ENCODE assay signal across 8 cellular contexts in genomic region chr2:68185541-68186164, GRCh38. TPM values are rescaled to one million over a fixed set of nuclear protein-coding genes. Genes with fewer than 3 reads are reported as not detected.
DNase-seq lines count a peak whose midpoint lies in the region; ATAC-seq and TF ChIP-seq lines count a peak whose summit lies in the region.

No MANE protein-coding gene starts in this region.

- H3K27ac Mint-ChIP-seq in nephron progenitor cell: no peak overlapping the region

- H3K27me3 ChIP-seq in MG63 (no peaks in the 10 kb centered on the region), stomach (no peaks in the 10 kb centered on the region)

- H3K4me3 Mint-ChIP-seq in nephron progenitor cell: no peak overlapping the region

- H3K4me1 ChIP-seq in stomach: peaks cover 0 to 38% (median 24%) of the 10 kb centered on the region in 4 donors

- H3K36me3 Mint-ChIP-seq in nephron progenitor cell (ENCODE audit: low read depth): peaks cover 40% of the 10 kb centered on the region

- ATAC-seq in GM19328 (IDR thresholded peaks at IDR 0.05; ENCODE audit: unreplicated experiment): no peak

- H3K4me1 Mint-ChIP-seq in nephron progenitor cell: peaks cover 14% of the 10 kb centered on the region

- 43 to 56% (median 53%) methylated on average over 5 of the region's 5 CpGs for WGBS in stomach, 5 donors

- no peak for TF ChIP-seq POLR2A in stomach (IDR thresholded peaks at IDR 0.05)

- intact Hi-C loops in stomach (cut with DNase I; ENCODE audit: low total_unique reads): no loop called here

- peaks cover 36% of the 10 kb centered on the region for H3K36me3 ChIP-seq in MG63
- peaks cover 7 to 53% (median 30%) of the 10 kb centered on the region in 4 donors for H3K36me3 ChIP-seq in stomach

- no peak overlapping the region for H3K27ac ChIP-seq in stomach

- no peak for TF ChIP-seq EP300 in stomach (IDR thresholded peaks at IDR 0.05)

- TF ChIP-seq CTCF in nephron progenitor cell (IDR thresholded peaks at IDR 0.05) (peak; percentile 64), stomach (IDR thresholded peaks at IDR 0.05) (peak in 3 of 7 experiments; percentile 19 to 40 (median 24))

- H3K9me3 ChIP-seq in MG63 (no peaks in the 10 kb centered on the region), stomach (no peaks in the 10 kb centered on the region)

- H3K4me3 ChIP-seq in MG63 (no peak overlapping the region), stomach (no peak overlapping the region)

- no peaks in the 10 kb centered on the region for H3K27me3 Mint-ChIP-seq in nephron progenitor cell (ENCODE audit: low read depth, poor library complexity)

- DNase-seq in NCI-H510A (lab: John Stamatoyannopoulos, UW): peak; percentile 4
- no peak for DNase-seq in NCI-H510A treated with DMSO at 0.1 percent for 48 hours (lab: John Stamatoyannopoulos, UW)
- peak; percentile 40 for DNase-seq in MG63
- DNase-seq in activated CD4-positive, alpha-beta T cell treated with anti-CD3 and anti-CD28 coated beads for 4 hours: peak; percentile 48 to 54
- peak; percentile 44 for DNase-seq in effector CD8-positive, alpha-beta T cell (lab: John Stamatoyannopoulos, UW)
- peak; percentile 69 for DNase-seq in nephron progenitor cell
- no peak for DNase-seq in stomach

- no peaks in the 10 kb centered on the region for H3K9me3 Mint-ChIP-seq in nephron progenitor cell

RNA-seq across cellular contexts. Expression of gene PNO1, which starts 28.0 kb away (rescaled TPM):
- total RNA-seq in MG63 (2014; rRNA removed; shearing (Covaris generic); ENCODE audit: low replicate concordance): 34.0 and 38.3 TPM in 2 replicates
- total RNA-seq in stomach: 10 to 100 TPM; 15.2 to 65.8 (median 21.4) TPM
- polyA plus RNA-seq in stomach: 10 to 100 TPM in 2 of 3 donors, 1 to 10 TPM in 1; 6.1 to 13.6 (median 11.8) TPM

Comparison
In these comparisons a context has a peak if more than half of its experiments do, and no peak if none do; other contexts are left out.
1. DNase-seq: peak in NCI-H510A (single experiment), MG63 (single experiment), activated CD4-positive, alpha-beta T cell treated with anti-CD3 and anti-CD28 coated beads for 4 hours (2 of 2), effector CD8-positive, alpha-beta T cell (single experiment) and nephron progenitor cell (single experiment); none in NCI-H510A treated with DMSO at 0.1 percent for 48 hours (single experiment) and stomach (single experiment).